18 cellular contexts compared by ENCODE assay signal in the genomic region with DNA sequence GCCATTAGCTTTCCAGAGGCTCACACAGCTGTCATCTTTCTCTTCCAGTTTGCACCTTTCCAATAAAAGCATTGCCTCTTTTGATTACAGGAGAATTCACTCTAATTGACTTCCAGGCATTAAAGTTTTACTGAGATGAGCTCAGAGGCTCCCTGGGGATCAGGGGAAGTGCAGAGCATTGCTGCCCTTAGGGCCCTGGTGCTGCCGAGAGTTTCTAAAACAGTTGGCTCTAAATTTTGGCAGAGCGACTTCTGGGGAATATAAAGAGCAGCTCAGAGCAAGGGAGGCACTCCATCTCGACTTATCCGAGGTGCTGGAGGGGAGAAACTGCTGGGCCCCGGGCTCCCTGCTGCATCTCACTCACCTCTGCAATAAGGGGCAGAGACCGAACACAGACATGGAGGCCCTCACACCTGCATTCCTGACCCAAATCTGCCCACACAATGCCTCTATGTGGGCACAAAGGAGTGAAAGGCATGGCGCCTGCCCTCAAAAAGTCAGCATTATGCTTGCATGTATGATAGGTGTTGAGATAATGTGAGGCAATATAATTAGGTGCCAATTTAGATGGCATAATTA.
"Had no signal": no experiment of that assay in that cellular context is flagged by ENCODE, and none has a peak within 500 bp of the region (broad histone marks: within the 10 kb centered on the region; RNA-seq: fewer than 3 reads in every experiment).

No MANE protein-coding gene starts in this region.

- H3K27ac Mint-ChIP-seq: activated naive CD4-positive, alpha-beta T cell treated with anti-CD3 and anti-CD28 coated beads, Interleukin-2, amount 50 U/mL, for 24 hours; endodermal cell; nephron had no signal

- H3K4me1 ChIP-seq: body of pancreas, heart left ventricle, parathyroid adenoma, vagina had no signal

- H3K27ac ChIP-seq: body of pancreas, foreskin keratinocyte, heart left ventricle, parathyroid adenoma, vagina had no signal

- H3K79me2 ChIP-seq: parathyroid adenoma had no signal

- DNase-seq: activated CD4-positive, alpha-beta T cell treated with anti-CD3 and anti-CD28 coated beads, Interleukin-2, amount 50 U/mL, for 4 hours; activated T-cell treated with anti-CD3 and anti-CD28 coated beads, Interleukin-2, amount 50 U/mL, for 1 hour; body of pancreas; dermis blood vessel endothelial cell; endodermal cell; foreskin keratinocyte; heart left ventricle; islet precursor cell; stimulated activated CD4-positive, alpha-beta T cell treated with anti-CD3 and anti-CD28 coated beads, Interleukin-15, amount 100 ng/mL, for 24 hours; stimulated activated CD4-positive, alpha-beta T cell treated with anti-CD3 and anti-CD28 coated beads, Interleukin-4, amount 100 ng/mL, for 4 hours; T-helper 2 cell had no signal

- H3K36me3 ChIP-seq: heart left ventricle, vagina had no signal

- ATAC-seq: activated CD4-positive, CD25-positive, alpha-beta regulatory T cell treated with anti-CD3 and anti-CD28 coated beads, Interleukin-2, amount 50 U/mL, for 24 hours; body of pancreas; foreskin keratinocyte; heart left ventricle; left lobe of liver had no signal

- H3K9ac ChIP-seq: parathyroid adenoma had no signal

- H3K9me3 Mint-ChIP-seq: activated naive CD4-positive, alpha-beta T cell treated with anti-CD3 and anti-CD28 coated beads, Interleukin-2, amount 50 U/mL, for 24 hours; central memory CD8-positive, alpha-beta T cell; endodermal cell; nephron had no signal

- H3K4me3 ChIP-seq: body of pancreas, heart left ventricle, vagina had no signal

- H3K9me3 ChIP-seq: body of pancreas, heart left ventricle, vagina had no signal

- H2AFZ ChIP-seq: parathyroid adenoma had no signal

- H3K36me3 Mint-ChIP-seq: activated naive CD4-positive, alpha-beta T cell treated with anti-CD3 and anti-CD28 coated beads, Interleukin-2, amount 50 U/mL, for 24 hours had no signal

- H3K4me1 Mint-ChIP-seq: activated naive CD4-positive, alpha-beta T cell treated with anti-CD3 and anti-CD28 coated beads, Interleukin-2, amount 50 U/mL, for 24 hours; central memory CD8-positive, alpha-beta T cell had no signal

- H3K27me3 ChIP-seq: body of pancreas, foreskin keratinocyte, vagina had no signal

- H3K4me3 Mint-ChIP-seq: activated naive CD4-positive, alpha-beta T cell treated with anti-CD3 and anti-CD28 coated beads, Interleukin-2, amount 50 U/mL, for 24 hours; central memory CD8-positive, alpha-beta T cell; endodermal cell; nephron had no signal
